9 cellular contexts compared by ENCODE assay signal in the genomic region with DNA sequence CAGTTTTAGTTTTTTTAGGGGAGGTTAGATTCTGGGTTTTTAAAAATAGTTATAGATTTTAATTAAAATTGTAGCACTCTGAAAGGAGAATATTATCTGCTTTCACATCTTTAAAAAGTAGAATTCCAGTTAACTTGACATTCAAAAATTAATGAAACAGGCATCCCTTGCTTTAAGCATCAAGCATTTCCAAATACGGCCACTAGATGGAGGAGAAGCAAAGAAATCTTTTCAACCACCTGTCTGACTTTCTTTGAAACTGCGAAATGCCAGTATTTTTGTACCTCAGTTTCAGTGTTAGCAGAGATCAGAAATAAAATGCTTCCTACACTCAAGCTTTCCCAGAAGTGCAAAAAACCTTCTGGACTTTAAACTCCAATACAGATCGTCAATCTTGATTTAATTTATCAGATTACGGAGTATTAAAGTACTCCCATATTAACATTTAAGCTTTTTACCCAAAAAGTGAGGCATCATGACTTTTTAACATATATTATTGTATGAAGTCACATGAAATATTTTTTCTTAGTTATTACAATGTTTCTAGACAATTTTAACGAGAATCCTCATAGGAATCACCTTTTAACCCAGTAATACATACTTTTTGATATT.
DNase-seq lines count a peak whose midpoint lies in the region; ATAC-seq, FAIRE-seq and TF ChIP-seq lines count a peak whose summit lies in the region.
"Had no signal": no experiment of that assay in that cellular context is flagged by ENCODE, and none has a peak within 500 bp of the region (broad histone marks: within the 10 kb centered on the region; RNA-seq: fewer than 3 reads in every experiment).

No MANE protein-coding gene starts in this region.

- no peaks in the 10 kb centered on the region for H4K20me1 ChIP-seq in H1 (replicated peaks in 1 of 2; ENCODE audit: control insufficient read depth in 1 of 2, insufficient read depth in 2 of 2, low read length in 2 of 2)

- no peak overlapping the region for H3K56ac ChIP-seq in H1 (replicated peaks; ENCODE audit: insufficient read length, low read depth, low read length)

- H3K18ac ChIP-seq in H1 (ENCODE audit: extremely low read depth, low read length): no peak overlapping the region

- no peaks in the 10 kb centered on the region for H3K9me3 ChIP-seq in H1 (ENCODE audit: insufficient read depth in 2 of 2, low read depth in 1 of 2, low read length in 1 of 2)

- peaks cover 6% of the 10 kb centered on the region for H3K4me1 Mint-ChIP-seq in activated CD4-positive, alpha-beta T cell treated with anti-CD3 and anti-CD28 coated beads, Interleukin-2, amount 10 ng/mL, durations not matched to agents 24 days and 14 days
- peaks cover 0 to 2% (median 0%) of the 10 kb centered on the region in 4 donors for H3K4me1 Mint-ChIP-seq in naive thymus-derived CD8-positive, alpha-beta T cell
- H3K4me1 Mint-ChIP-seq: central memory CD8-positive, alpha-beta T cell had no signal

- no peaks in the 10 kb centered on the region for H3K27me3 ChIP-seq in H1 (replicated peaks in 1 of 4; ENCODE audit: control insufficient read depth in 3 of 4, extremely low read depth in 1 of 4, insufficient read depth in 3 of 4, low read length in 3 of 4)

- intact Hi-C loops in activated CD4-positive, alpha-beta T cell treated with anti-CD3 and anti-CD28 coated beads, Interleukin-2, amount 10 ng/mL, durations not matched to agents 24 days and 14 days (cut with micrococcal nuclease): loop anchor here (1.0 to 10.0 kb wide), 5 partner anchors 234 to 1083 kb away; partner anchors contain the start of gene CLDN1

- no peaks in the 10 kb centered on the region for H3K79me2 ChIP-seq in H1 (ENCODE audit: control insufficient read depth in 1 of 2, insufficient read depth in 2 of 2, low read length in 2 of 2)

- no peak for TF ChIP-seq POLR2A in H1 (IDR thresholded peaks at IDR 0.05; ENCODE audit: control extremely low read depth in 1 of 2, low read depth in 2 of 2, low read length in 2 of 2)

- no peak overlapping the region for H3K4me3 ChIP-seq in H1 (ENCODE audit: extremely low read depth in 1 of 4, insufficient read depth in 2 of 4, low read depth in 3 of 4, low read length in 4 of 4)

- H2BK12ac ChIP-seq in H1 (ENCODE audit: low read depth, low read length): no peak overlapping the region

- no peak overlapping the region for H2BK120ac ChIP-seq in H1 (replicated peaks; ENCODE audit: low read depth, low read length)

- peak; percentile 83 for FAIRE-seq in RCC 7860 (lab: Jason Lieb, UNC)
- peak; percentile 52 for FAIRE-seq in H1 (lab: Jason Lieb, UNC)

- peak; percentile 89 to 92 for TF ChIP-seq RAD21 in H1 (IDR thresholded peaks at IDR 0.05 in 1 of 2, conservative IDR thresholded peaks at IDR 0.05 in 1 of 2; ENCODE audit: low read depth in 2 of 2, low read length in 2 of 2)

- no peaks in the 10 kb centered on the region for H3K36me3 Mint-ChIP-seq in activated CD4-positive, alpha-beta T cell treated with anti-CD3 and anti-CD28 coated beads, Interleukin-2, amount 10 ng/mL, durations not matched to agents 24 days and 14 days (ENCODE audit: low read depth)
- H3K36me3 Mint-ChIP-seq in naive thymus-derived CD8-positive, alpha-beta T cell: no peaks in the 10 kb centered on the region

- H3K9ac ChIP-seq in H1 (replicated peaks in 1 of 4; ENCODE audit: extremely low read depth in 1 of 4, low read depth in 3 of 4, low read length in 3 of 4): no peak overlapping the region

- peaks cover 0 to under 1% (median 0%) of the 10 kb centered on the region in 4 experiments; a peak in 3 of 7 replicates for H3K4me1 ChIP-seq in H1 (replicated peaks in 1 of 4; ENCODE audit: control insufficient read depth in 3 of 4, insufficient read depth in 4 of 4, low read length in 3 of 4)

- no peak overlapping the region for H4K5ac ChIP-seq in H1 (ENCODE audit: insufficient read length, low read depth, low read length)

- H3K27me3 Mint-ChIP-seq in activated CD4-positive, alpha-beta T cell treated with anti-CD3 and anti-CD28 coated beads, Interleukin-2, amount 10 ng/mL, durations not matched to agents 24 days and 14 days: peaks cover 15% of the 10 kb centered on the region
- H3K27me3 Mint-ChIP-seq in naive thymus-derived CD8-positive, alpha-beta T cell: peaks cover 0 to 8% (median 5%) of the 10 kb centered on the region in 5 donors

- no peaks in the 10 kb centered on the region for H3K9me3 Mint-ChIP-seq in activated CD4-positive, alpha-beta T cell treated with anti-CD3 and anti-CD28 coated beads, Interleukin-2, amount 10 ng/mL, durations not matched to agents 24 days and 14 days
- H3K9me3 Mint-ChIP-seq in naive thymus-derived CD8-positive, alpha-beta T cell: no peaks in the 10 kb centered on the region
- H3K9me3 Mint-ChIP-seq: central memory CD8-positive, alpha-beta T cell had no signal

- peak; percentile 81 for DNase-seq in activated CD4-positive, alpha-beta T cell treated with anti-CD3 and anti-CD28 coated beads, Interleukin-2, amount 10 ng/mL, durations not matched to agents 24 days and 14 days
- DNase-seq in activated CD4-positive, alpha-beta T cell treated with anti-CD3 and anti-CD28 coated beads, Interleukin-2, amount 50 U/mL, for 1 hour: no peak
- DNase-seq in HuH-7.5 (ENCODE audit: low spot score): peak; percentile 13
- DNase-seq in RCC 7860 (ENCODE audit: low spot score): peak; percentile 43
- no peak for DNase-seq in H1 (ENCODE audit: low read depth in 1 of 2, low spot score in 2 of 2)
- DNase-seq in naive thymus-derived CD8-positive, alpha-beta T cell: peak in 6 of 10 donors; percentile 4 to 49 (median 34)

- H3K27ac Mint-ChIP-seq in activated CD4-positive, alpha-beta T cell treated with anti-CD3 and anti-CD28 coated beads, Interleukin-2, amount 10 ng/mL, durations not matched to agents 24 days and 14 days: no peak overlapping the region
- no peak overlapping the region for H3K27ac Mint-ChIP-seq in naive thymus-derived CD8-positive, alpha-beta T cell

- no peak overlapping the region for H2AFZ ChIP-seq in H1 (ENCODE audit: low read length)

- H3K27ac ChIP-seq in H1 (ENCODE audit: low read depth, low read length): no peak overlapping the region

- H2AK5ac ChIP-seq in H1 (ENCODE audit: low read depth, low read length): no peak overlapping the region

- no peak overlapping the region for H4K8ac ChIP-seq in H1 (ENCODE audit: extremely low read depth, insufficient read depth, low read length)

- H3K23ac ChIP-seq in H1 (ENCODE audit: insufficient read length): no peak overlapping the region

- H3K79me1 ChIP-seq in H1 (ENCODE audit: low read depth, low read length): no peaks in the 10 kb centered on the region

- WGBS in H1 (ENCODE audit: extremely low coverage in 1 of 2, insufficient coverage in 1 of 2, insufficient read length in 1 of 2, insufficient replicate concordance in 2 of 2, low coverage in 1 of 2, low lambda C conversion rate in 2 of 2, missing lambda C conversion rate in 1 of 2), 2 experiments: 29% methylated on average over 5 of the region's 5 CpGs; no CpG with 5 or more reads in 1 of the 2 experiments

- no peak overlapping the region for H3K4ac ChIP-seq in H1 (replicated peaks; ENCODE audit: insufficient read length, low read depth, low read length)

- CTCF ChIA-PET in H1 (lab: Charles Lee; ENCODE audit: partially characterized antibody): interaction anchor here (0.7 to 5.7 kb wide), 40 partner anchors 9 to 546 kb away, joined by 3 to 27 read pairs (median 4); partner anchors contain the start of genes CLDN1 and P3H2

- ATAC-seq in GM21515 (IDR thresholded peaks at IDR 0.05; ENCODE audit: unreplicated experiment) (peak; percentile 90), HG02763 (IDR thresholded peaks at IDR 0.05; ENCODE audit: unreplicated experiment) (no peak)
- peak; percentile 30 to 32 for ATAC-seq in naive thymus-derived CD8-positive, alpha-beta T cell

- no peak overlapping the region for H4K91ac ChIP-seq in H1 (replicated peaks; ENCODE audit: insufficient read length, low read length)

- H3K36me3 ChIP-seq in H1 (ENCODE audit: control insufficient read depth in 2 of 4, insufficient read depth in 4 of 4, low read length in 3 of 4): peaks cover 0 to 32% (median 21%) of the 10 kb centered on the region in 4 experiments; a peak in 6 of 8 replicates

- H3K4me2 ChIP-seq in H1 (ENCODE audit: insufficient read depth in 1 of 2, low read depth in 2 of 2, low read length in 2 of 2): no peak overlapping the region

- H3K23me2 ChIP-seq in H1 (ENCODE audit: low read depth, low read length): no peaks in the 10 kb centered on the region

- no peak overlapping the region for H2BK20ac ChIP-seq in H1 (ENCODE audit: low read length)

- H3K4me3 Mint-ChIP-seq in activated CD4-positive, alpha-beta T cell treated with anti-CD3 and anti-CD28 coated beads, Interleukin-2, amount 10 ng/mL, durations not matched to agents 24 days and 14 days: no peak overlapping the region
- H3K4me3 Mint-ChIP-seq in naive thymus-derived CD8-positive, alpha-beta T cell: no peak overlapping the region
- H3K4me3 Mint-ChIP-seq: central memory CD8-positive, alpha-beta T cell had no signal

- no peak overlapping the region for H2BK15ac ChIP-seq in H1 (ENCODE audit: low read length)

- TF ChIP-seq EP300 in H1 (IDR thresholded peaks at IDR 0.05; ENCODE audit: borderline replicate concordance in 1 of 2, low read depth in 2 of 2, low read length in 2 of 2): no peak

- no peak overlapping the region for H3K14ac ChIP-seq in H1 (ENCODE audit: insufficient read length)

- peak in 2 of 3 experiments; percentile 62 to 73; a peak in 2 of 4 replicates for TF ChIP-seq CTCF in H1 (IDR thresholded peaks at IDR 0.05; ENCODE audit: control extremely low read depth in 1 of 3, insufficient read depth in 1 of 3, low read depth in 1 of 3, low read length in 3 of 3)

- no peak overlapping the region for H2BK5ac ChIP-seq in H1 (ENCODE audit: low read depth, low read length)

- POLR2A ChIA-PET in H1 (lab: Charles Lee; ENCODE audit: partially characterized antibody): interaction anchor here (0.8 to 0.9 kb wide), 2 partner anchors 257 to 355 kb away, joined by 3 read pairs; partner anchors contain the start of gene CLDN1
- POLR2A ChIA-PET in naive thymus-derived CD8-positive, alpha-beta T cell (lab: Charles Lee): no interaction called here

TF ChIP-seq in H1, 55 proteins besides CTCF, POLR2A, EP300 and RAD21:
- TF ChIP-seq FOSL1 (IDR thresholded peaks at IDR 0.05; ENCODE audit: insufficient read depth, low read depth, low read length) (no peak), TAF7 (optimal IDR thresholded peaks at IDR 0.05; ENCODE audit: borderline replicate concordance, low read depth, low read length) (no peak), CBX5 (IDR thresholded peaks at IDR 0.05; ENCODE audit: low read depth, low read length) (no peak)

Comparison
In these comparisons a context has a peak if more than half of its experiments do, and no peak if none do; other contexts are left out.
1. DNase-seq: peak in activated CD4-positive, alpha-beta T cell treated with anti-CD3 and anti-CD28 coated beads, Interleukin-2, amount 10 ng/mL, durations not matched to agents 24 days and 14 days (single experiment), HuH-7.5 (single experiment), RCC 7860 (single experiment) and naive thymus-derived CD8-positive, alpha-beta T cell (6 of 10); none in activated CD4-positive, alpha-beta T cell treated with anti-CD3 and anti-CD28 coated beads, Interleukin-2, amount 50 U/mL, for 1 hour (single experiment) and H1 (0 of 2).